ENCODE assay signal across 26 cellular contexts in the genomic region with DNA sequence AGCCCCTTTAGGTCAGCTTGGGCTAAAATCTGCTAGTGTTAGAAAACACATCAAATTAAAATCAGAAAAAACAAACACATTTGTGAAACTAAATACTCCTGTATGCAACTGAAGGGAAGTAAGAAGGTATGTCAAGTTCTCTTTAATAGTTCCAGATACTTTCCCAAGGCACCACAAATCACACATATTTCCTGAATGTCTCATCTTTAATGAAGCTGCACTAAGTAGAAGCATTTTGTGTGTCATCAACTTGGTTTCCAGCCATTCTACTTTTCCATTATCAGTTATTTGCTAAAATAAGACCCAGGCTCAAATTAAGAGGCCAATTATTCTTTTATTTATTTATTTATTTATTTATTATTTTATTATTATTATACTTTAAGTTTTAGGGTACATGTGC. TPM values are rescaled to one million over a fixed set of nuclear protein-coding genes. Genes with fewer than 3 reads are reported as not detected.
A peak's percentile ranks its signal among the peaks of the same experiment; 100 is the strongest.
DNase-seq lines count a peak whose midpoint lies in the region; ATAC-seq and TF ChIP-seq lines count a peak whose summit lies in the region.
"Had no signal": no experiment of that assay in that cellular context is flagged by ENCODE, and none has a peak within 500 bp of the region (broad histone marks: within the 10 kb centered on the region; RNA-seq: fewer than 3 reads in every experiment).

No MANE protein-coding gene starts in this region.

- no peaks in the 10 kb centered on the region for H3K4me1 Mint-ChIP-seq in activated CD8-positive, alpha-beta T cell treated with anti-CD3 and anti-CD28 coated beads, Interleukin-2, amount 10 ng/mL, durations not matched to agents 7 days and 5 days (ENCODE audit: low read depth)
- H3K4me1 Mint-ChIP-seq: activated CD8-positive, alpha-beta memory T cell treated with anti-CD3 and anti-CD28 coated beads, Interleukin-2, amount 10 ng/mL, durations not matched to agents 7 days and 5 days; immature natural killer cell; naive B cell had no signal

- DNase-seq in ELR (ENCODE audit: low read depth), result peak; percentile 58
- DNase-seq in RKO (ENCODE audit: low spot score), result peak; percentile 18
- DNase-seq in epithelial cell of esophagus (ENCODE audit: low read depth), result peak; percentile 38
- peak; percentile 23 for DNase-seq in retinal pigment epithelial cell (ENCODE audit: low read depth)
- DNase-seq in activated CD8-positive, alpha-beta T cell treated with anti-CD3 and anti-CD28 coated beads, Interleukin-2, amount 10 ng/mL, durations not matched to agents 7 days and 5 days, result no peak
- DNase-seq in right lobe of liver, result no peak
- no peak for DNase-seq in NCI-H345 (lab: John Stamatoyannopoulos, UW)
- DNase-seq: activated CD4-positive, CD25-positive, alpha-beta regulatory T cell treated with anti-CD3 and anti-CD28 coated beads, Interleukin-2, amount 50 U/mL, for 72 hours; activated CD8-positive, alpha-beta memory T cell treated with anti-CD3 and anti-CD28 coated beads, Interleukin-2, amount 10 ng/mL, durations not matched to agents 7 days and 5 days; activated effector memory CD4-positive, alpha-beta T cell treated with Interleukin-2 at 50 U/mL for 16 hours; aorta; C1 segment of cervical spinal cord; cortex of kidney; DMS 273 treated with DMSO at 0.1 percent for 48 hours; H9; immature natural killer cell; MG63; naive B cell; NCI-H1694 treated with DMSO at 0.1 percent for 48 hours; NCI-H510A; Right ventricle myocardium superior; spleen had no signal

- TF ChIP-seq POLR2A in right lobe of liver (IDR thresholded peaks at IDR 0.05), result no peak

- H3K9me3 ChIP-seq in right lobe of liver, result no peaks in the 10 kb centered on the region
- H3K9me3 ChIP-seq: MG63, thoracic aorta had no signal

- no peaks in the 10 kb centered on the region for H3K36me3 ChIP-seq in right lobe of liver
- H3K36me3 ChIP-seq: MG63, spleen, thoracic aorta had no signal

- no peak overlapping the region for H3K27ac Mint-ChIP-seq in activated CD8-positive, alpha-beta T cell treated with anti-CD3 and anti-CD28 coated beads, Interleukin-2, amount 10 ng/mL, durations not matched to agents 7 days and 5 days
- H3K27ac Mint-ChIP-seq: activated CD8-positive, alpha-beta memory T cell treated with anti-CD3 and anti-CD28 coated beads, Interleukin-2, amount 10 ng/mL, durations not matched to agents 7 days and 5 days; H9; immature natural killer cell; naive B cell had no signal

- H3K4me3 ChIP-seq in epithelial cell of esophagus (ENCODE audit: low read length) (no peak overlapping the region), retinal pigment epithelial cell (ENCODE audit: low read length) (no peak overlapping the region), right lobe of liver (no peak overlapping the region)
- H3K4me3 ChIP-seq: MG63, spleen, thoracic aorta had no signal

- H3K27ac ChIP-seq in right lobe of liver, result no peak overlapping the region
- H3K27ac ChIP-seq: parathyroid adenoma, spleen, thoracic aorta had no signal

- no peaks in the 10 kb centered on the region for H3K27me3 ChIP-seq in right lobe of liver
- H3K27me3 ChIP-seq: MG63, spleen had no signal

- POLR2A ChIA-PET in activated CD8-positive, alpha-beta T cell treated with anti-CD3 and anti-CD28 coated beads, Interleukin-2, amount 10 ng/mL, durations not matched to agents 7 days and 5 days (lab: Charles Lee), result no interaction called here

- TF ChIP-seq CTCF in epithelial cell of esophagus (IDR thresholded peaks at IDR 0.05; ENCODE audit: insufficient read depth, low read depth, low read length, missing control alignments) (no peak), retinal pigment epithelial cell (conservative IDR thresholded peaks at IDR 0.05; ENCODE audit: low read depth, low read length) (no peak), right lobe of liver (IDR thresholded peaks at IDR 0.05) (no peak)

- peaks cover 7% of the 10 kb centered on the region for H3K27me3 Mint-ChIP-seq in activated CD8-positive, alpha-beta T cell treated with anti-CD3 and anti-CD28 coated beads, Interleukin-2, amount 10 ng/mL, durations not matched to agents 7 days and 5 days (ENCODE audit: low read depth)

- no peak for ATAC-seq in activated CD8-positive, alpha-beta T cell treated with anti-CD3 and anti-CD28 coated beads, Interleukin-2, amount 10 ng/mL, durations not matched to agents 7 days and 5 days
- ATAC-seq in right lobe of liver, result no peak
- ATAC-seq: activated CD8-positive, alpha-beta memory T cell treated with anti-CD3 and anti-CD28 coated beads, Interleukin-2, amount 10 ng/mL, durations not matched to agents 7 days and 5 days had no signal

- H3K4me1 ChIP-seq in right lobe of liver, result no peaks in the 10 kb centered on the region
- H3K4me1 ChIP-seq: parathyroid adenoma, spleen had no signal

- CTCF ChIA-PET in activated CD8-positive, alpha-beta T cell treated with anti-CD3 and anti-CD28 coated beads, Interleukin-2, amount 10 ng/mL, durations not matched to agents 7 days and 5 days (lab: Charles Lee), result no interaction called here

- intact Hi-C loops in right lobe of liver (cut with DNase I), result no loop called here

- H3K9me3 Mint-ChIP-seq in activated CD8-positive, alpha-beta T cell treated with anti-CD3 and anti-CD28 coated beads, Interleukin-2, amount 10 ng/mL, durations not matched to agents 7 days and 5 days (ENCODE audit: insufficient read depth), result no peaks in the 10 kb centered on the region
- H3K9me3 Mint-ChIP-seq: H9 had no signal

- no peaks in the 10 kb centered on the region for H3K36me3 Mint-ChIP-seq in activated CD8-positive, alpha-beta T cell treated with anti-CD3 and anti-CD28 coated beads, Interleukin-2, amount 10 ng/mL, durations not matched to agents 7 days and 5 days (ENCODE audit: low read depth)
- H3K36me3 Mint-ChIP-seq: activated CD8-positive, alpha-beta memory T cell treated with anti-CD3 and anti-CD28 coated beads, Interleukin-2, amount 10 ng/mL, durations not matched to agents 7 days and 5 days; immature natural killer cell; naive B cell had no signal

- H3K4me3 Mint-ChIP-seq in activated CD8-positive, alpha-beta T cell treated with anti-CD3 and anti-CD28 coated beads, Interleukin-2, amount 10 ng/mL, durations not matched to agents 7 days and 5 days, result no peak overlapping the region
- H3K4me3 Mint-ChIP-seq: activated CD8-positive, alpha-beta memory T cell treated with anti-CD3 and anti-CD28 coated beads, Interleukin-2, amount 10 ng/mL, durations not matched to agents 7 days and 5 days; H9; immature natural killer cell; naive B cell had no signal

RNA-seq across cellular contexts. Expression of a gene that starts 34.7 kb away (rescaled TPM):
- under 1 TPM in 1 of 2 experiments, not detected in 1; 0.08 TPM for total RNA-seq in activated CD8-positive, alpha-beta T cell treated with anti-CD3 and anti-CD28 coated beads, Interleukin-2, amount 10 ng/mL, durations not matched to agents 7 days and 5 days
- total RNA-seq in right lobe of liver, result under 1 TPM in 1 of 6 experiments, not detected in 5; 0.29 TPM
- total RNA-seq: activated CD8-positive, alpha-beta memory T cell treated with anti-CD3 and anti-CD28 coated beads, Interleukin-2, amount 10 ng/mL, durations not matched to agents 7 days and 5 days; H9; lung microvascular endothelial cell; T-helper 2 cell treated with Interferon-gamma antibody and Interleukin-4, amounts not matched to agents 100 ng/mL and 5 ng/mL, for 36 hours; thoracic aorta had no signal

Comparison
In these comparisons a context has a peak if more than half of its experiments do, and no peak if none do; other contexts are left out.
1. DNase-seq: peak in ELR (single experiment), RKO (single experiment), epithelial cell of esophagus (single experiment) and retinal pigment epithelial cell (single experiment); none in activated CD8-positive, alpha-beta T cell treated with anti-CD3 and anti-CD28 coated beads, Interleukin-2, amount 10 ng/mL, durations not matched to agents 7 days and 5 days (single experiment), right lobe of liver (0 of 3) and NCI-H345 (single experiment).